Comparison of ENCODE assay signal across 1 cellular context in the genomic region with DNA sequence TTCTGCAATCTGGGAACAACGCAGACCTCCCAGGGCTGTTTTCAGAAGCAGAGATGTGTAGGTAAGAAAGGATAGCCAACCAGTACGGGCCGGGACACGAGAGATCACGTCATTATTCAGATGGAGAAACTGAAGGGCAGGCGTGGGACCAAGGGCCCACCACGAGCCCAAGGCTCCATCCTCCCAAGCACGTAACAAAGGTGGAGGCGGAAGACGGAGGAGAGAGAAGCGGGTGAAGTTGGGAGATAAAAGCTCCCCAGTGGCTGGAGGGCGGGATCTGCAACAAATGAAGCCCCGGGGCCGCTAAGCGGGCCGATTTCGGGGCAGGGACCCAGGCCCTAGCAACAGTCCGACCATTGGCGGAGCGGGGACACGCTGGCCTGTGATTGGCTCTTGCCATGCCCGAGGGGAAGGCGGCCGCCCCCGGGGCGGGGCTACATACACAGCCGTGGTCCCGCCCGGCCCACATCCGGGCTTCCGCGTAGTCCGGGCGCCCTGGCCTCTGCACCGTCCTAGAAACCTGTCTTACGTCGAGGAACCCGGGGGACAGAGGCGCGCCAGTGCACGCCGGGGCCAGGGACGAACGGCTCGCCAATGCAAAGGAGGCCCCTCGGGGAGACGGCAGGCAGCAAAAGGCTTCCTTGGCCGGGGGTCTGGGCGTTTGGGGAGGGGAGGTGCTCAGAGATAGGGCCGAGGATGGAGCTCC.
TF ChIP-seq lines count a peak whose summit lies in the region.

No MANE protein-coding gene starts in this region.

TF ChIP-seq in HepG2, 621 proteins besides CTCF, POLR2A, EP300 and RAD21 (continued from another document and continues in another):
- no peak for TF ChIP-seq ZNF354B (CRISPR knock-in tag; IDR thresholded peaks at IDR 0.05)
- TF ChIP-seq ZMYM4 (CRISPR knock-in tag; IDR thresholded peaks at IDR 0.05), result peak; percentile 21; the same call in 1 of the 2 replicates
- no peak; the same call in 1 of the 2 replicates for TF ChIP-seq TOE1 (CRISPR knock-in tag; IDR thresholded peaks at IDR 0.05)
- TF ChIP-seq, protein P1, sequence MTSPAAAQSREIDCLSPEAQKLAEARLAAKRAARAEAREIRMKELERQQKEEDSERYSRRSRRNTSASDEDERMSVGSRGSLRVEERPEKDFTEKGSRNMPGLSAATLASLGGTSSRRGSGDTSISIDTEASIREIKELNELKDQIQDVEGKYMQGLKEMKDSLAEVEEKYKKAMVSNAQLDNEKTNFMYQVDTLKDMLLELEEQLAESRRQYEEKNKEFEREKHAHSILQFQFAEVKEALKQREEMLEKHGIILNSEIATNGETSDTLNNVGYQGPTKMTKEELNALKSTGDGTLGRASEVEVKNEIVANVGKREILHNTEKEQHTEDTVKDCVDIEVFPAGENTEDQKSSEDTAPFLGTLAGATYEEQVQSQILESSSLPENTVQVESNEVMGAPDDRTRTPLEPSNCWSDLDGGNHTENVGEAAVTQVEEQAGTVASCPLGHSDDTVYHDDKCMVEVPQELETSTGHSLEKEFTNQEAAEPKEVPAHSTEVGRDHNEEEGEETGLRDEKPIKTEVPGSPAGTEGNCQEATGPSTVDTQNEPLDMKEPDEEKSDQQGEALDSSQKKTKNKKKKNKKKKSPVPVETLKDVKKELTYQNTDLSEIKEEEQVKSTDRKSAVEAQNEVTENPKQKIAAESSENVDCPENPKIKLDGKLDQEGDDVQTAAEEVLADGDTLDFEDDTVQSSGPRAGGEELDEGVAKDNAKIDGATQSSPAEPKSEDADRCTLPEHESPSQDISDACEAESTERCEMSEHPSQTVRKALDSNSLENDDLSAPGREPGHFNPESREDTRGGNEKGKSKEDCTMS (CRISPR knock-in tag; conservative IDR thresholded peaks at IDR 0.05), result no peak
- TF ChIP-seq, protein P2, sequence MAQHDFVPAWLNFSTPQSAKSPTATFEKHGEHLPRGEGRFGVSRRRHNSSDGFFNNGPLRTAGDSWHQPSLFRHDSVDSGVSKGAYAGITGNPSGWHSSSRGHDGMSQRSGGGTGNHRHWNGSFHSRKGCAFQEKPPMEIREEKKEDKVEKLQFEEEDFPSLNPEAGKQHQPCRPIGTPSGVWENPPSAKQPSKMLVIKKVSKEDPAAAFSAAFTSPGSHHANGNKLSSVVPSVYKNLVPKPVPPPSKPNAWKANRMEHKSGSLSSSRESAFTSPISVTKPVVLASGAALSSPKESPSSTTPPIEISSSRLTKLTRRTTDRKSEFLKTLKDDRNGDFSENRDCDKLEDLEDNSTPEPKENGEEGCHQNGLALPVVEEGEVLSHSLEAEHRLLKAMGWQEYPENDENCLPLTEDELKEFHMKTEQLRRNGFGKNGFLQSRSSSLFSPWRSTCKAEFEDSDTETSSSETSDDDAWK (CRISPR knock-in tag; IDR thresholded peaks at IDR 0.05), result no peak
- TF ChIP-seq, protein P3, sequence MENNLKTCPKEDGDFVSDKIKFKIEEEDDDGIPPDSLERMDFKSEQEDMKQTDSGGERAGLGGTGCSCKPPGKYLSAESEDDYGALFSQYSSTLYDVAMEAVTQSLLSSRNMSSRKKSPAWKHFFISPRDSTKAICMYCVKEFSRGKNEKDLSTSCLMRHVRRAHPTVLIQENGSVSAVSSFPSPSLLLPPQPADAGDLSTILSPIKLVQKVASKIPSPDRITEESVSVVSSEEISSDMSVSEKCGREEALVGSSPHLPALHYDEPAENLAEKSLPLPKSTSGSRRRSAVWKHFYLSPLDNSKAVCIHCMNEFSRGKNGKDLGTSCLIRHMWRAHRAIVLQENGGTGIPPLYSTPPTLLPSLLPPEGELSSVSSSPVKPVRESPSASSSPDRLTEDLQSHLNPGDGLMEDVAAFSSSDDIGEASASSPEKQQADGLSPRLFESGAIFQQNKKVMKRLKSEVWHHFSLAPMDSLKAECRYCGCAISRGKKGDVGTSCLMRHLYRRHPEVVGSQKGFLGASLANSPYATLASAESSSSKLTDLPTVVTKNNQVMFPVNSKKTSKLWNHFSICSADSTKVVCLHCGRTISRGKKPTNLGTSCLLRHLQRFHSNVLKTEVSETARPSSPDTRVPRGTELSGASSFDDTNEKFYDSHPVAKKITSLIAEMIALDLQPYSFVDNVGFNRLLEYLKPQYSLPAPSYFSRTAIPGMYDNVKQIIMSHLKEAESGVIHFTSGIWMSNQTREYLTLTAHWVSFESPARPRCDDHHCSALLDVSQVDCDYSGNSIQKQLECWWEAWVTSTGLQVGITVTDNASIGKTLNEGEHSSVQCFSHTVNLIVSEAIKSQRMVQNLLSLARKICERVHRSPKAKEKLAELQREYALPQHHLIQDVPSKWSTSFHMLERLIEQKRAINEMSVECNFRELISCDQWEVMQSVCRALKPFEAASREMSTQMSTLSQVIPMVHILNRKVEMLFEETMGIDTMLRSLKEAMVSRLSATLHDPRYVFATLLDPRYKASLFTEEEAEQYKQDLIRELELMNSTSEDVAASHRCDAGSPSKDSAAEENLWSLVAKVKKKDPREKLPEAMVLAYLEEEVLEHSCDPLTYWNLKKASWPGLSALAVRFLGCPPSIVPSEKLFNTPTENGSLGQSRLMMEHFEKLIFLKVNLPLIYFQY (CRISPR knock-in tag; IDR thresholded peaks at IDR 0.05; ENCODE audit: borderline replicate concordance), result peak; percentile 97
- TF ChIP-seq, protein P4, sequence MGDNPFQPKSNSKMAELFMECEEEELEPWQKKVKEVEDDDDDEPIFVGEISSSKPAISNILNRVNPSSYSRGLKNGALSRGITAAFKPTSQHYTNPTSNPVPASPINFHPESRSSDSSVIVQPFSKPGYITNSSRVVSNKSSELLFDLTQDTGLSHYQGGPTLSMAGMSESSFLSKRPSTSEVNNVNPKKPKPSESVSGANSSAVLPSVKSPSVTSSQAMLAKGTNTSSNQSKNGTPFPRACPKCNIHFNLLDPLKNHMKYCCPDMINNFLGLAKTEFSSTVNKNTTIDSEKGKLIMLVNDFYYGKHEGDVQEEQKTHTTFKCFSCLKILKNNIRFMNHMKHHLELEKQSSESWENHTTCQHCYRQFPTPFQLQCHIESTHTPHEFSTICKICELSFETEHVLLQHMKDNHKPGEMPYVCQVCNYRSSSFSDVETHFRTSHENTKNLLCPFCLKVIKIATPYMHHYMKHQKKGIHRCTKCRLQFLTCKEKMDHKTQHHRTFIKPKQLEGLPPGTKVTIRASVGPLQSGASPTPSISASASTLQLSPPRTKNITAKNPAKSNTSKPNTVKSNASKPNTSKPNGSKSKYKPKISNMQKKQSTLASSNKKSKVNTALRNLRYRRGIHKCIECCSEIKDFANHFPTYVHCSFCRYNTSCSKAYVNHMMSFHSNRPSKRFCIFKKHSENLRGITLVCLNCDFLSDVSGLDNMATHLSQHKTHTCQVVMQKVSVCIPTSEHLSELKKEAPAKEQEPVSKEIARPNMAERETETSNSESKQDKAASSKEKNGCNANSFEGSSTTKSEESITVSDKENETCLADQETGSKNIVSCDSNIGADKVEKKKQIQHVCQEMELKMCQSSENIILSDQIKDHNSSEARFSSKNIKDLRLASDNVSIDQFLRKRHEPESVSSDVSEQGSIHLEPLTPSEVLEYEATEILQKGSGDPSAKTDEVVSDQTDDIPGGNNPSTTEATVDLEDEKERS (CRISPR knock-in tag; IDR thresholded peaks at IDR 0.05), result 0 out of 2 replicates have a peak, but pooled peaks have one; percentile 48
- TF ChIP-seq ZNF879 (CRISPR knock-in tag; IDR thresholded peaks at IDR 0.05), result no peak
- TF ChIP-seq, protein P5, sequence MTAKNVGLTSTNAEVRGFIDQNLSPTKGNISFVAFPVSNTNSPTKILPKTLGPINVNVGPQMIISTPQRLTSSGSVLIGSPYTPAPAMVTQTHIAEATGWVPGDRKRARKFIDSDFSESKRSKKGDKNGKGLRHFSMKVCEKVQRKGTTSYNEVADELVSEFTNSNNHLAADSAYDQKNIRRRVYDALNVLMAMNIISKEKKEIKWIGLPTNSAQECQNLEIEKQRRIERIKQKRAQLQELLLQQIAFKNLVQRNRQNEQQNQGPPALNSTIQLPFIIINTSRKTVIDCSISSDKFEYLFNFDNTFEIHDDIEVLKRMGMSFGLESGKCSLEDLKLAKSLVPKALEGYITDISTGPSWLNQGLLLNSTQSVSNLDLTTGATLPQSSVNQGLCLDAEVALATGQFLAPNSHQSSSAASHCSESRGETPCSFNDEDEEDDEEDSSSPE (CRISPR knock-in tag; IDR thresholded peaks at IDR 0.05), result 0 out of 2 replicates have a peak, but pooled peaks have one; percentile 35
- no peak for TF ChIP-seq REL (CRISPR knock-in tag; conservative IDR thresholded peaks at IDR 0.05)
- no peak for TF ChIP-seq SP1 (IDR thresholded peaks at IDR 0.05)
- peak; percentile 57; the same call in 1 of the 2 replicates for TF ChIP-seq SP1 (CRISPR knock-in tag; IDR thresholded peaks at IDR 0.05)
- TF ChIP-seq, protein P6, sequence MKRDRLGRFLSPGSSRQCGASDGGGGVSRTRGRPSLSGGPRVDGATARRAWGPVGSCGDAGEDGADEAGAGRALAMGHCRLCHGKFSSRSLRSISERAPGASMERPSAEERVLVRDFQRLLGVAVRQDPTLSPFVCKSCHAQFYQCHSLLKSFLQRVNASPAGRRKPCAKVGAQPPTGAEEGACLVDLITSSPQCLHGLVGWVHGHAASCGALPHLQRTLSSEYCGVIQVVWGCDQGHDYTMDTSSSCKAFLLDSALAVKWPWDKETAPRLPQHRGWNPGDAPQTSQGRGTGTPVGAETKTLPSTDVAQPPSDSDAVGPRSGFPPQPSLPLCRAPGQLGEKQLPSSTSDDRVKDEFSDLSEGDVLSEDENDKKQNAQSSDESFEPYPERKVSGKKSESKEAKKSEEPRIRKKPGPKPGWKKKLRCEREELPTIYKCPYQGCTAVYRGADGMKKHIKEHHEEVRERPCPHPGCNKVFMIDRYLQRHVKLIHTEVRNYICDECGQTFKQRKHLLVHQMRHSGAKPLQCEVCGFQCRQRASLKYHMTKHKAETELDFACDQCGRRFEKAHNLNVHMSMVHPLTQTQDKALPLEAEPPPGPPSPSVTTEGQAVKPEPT (CRISPR knock-in tag; IDR thresholded peaks at IDR 0.05; ENCODE audit: low read depth), result 0 out of 2 replicates have a peak, but pooled peaks have one; percentile 54
- peak; percentile 50 for TF ChIP-seq SP2 (CRISPR knock-in tag; IDR thresholded peaks at IDR 0.05)
- TF ChIP-seq HDAC1 (CRISPR knock-in tag; IDR thresholded peaks at IDR 0.05), result peak; percentile 77; the same call in 1 of the 2 replicates
- peak; percentile 79; the same call in 1 of the 2 replicates for TF ChIP-seq GABPB1 (CRISPR knock-in tag; IDR thresholded peaks at IDR 0.05)
- peak; percentile 70; the same call in 1 of the 2 replicates for TF ChIP-seq ZNF703 (CRISPR knock-in tag; IDR thresholded peaks at IDR 0.05; ENCODE audit: borderline replicate concordance)
- peak; percentile 39 for TF ChIP-seq HDAC2 (CRISPR knock-in tag; IDR thresholded peaks at IDR 0.05)
- TF ChIP-seq, protein P7, sequence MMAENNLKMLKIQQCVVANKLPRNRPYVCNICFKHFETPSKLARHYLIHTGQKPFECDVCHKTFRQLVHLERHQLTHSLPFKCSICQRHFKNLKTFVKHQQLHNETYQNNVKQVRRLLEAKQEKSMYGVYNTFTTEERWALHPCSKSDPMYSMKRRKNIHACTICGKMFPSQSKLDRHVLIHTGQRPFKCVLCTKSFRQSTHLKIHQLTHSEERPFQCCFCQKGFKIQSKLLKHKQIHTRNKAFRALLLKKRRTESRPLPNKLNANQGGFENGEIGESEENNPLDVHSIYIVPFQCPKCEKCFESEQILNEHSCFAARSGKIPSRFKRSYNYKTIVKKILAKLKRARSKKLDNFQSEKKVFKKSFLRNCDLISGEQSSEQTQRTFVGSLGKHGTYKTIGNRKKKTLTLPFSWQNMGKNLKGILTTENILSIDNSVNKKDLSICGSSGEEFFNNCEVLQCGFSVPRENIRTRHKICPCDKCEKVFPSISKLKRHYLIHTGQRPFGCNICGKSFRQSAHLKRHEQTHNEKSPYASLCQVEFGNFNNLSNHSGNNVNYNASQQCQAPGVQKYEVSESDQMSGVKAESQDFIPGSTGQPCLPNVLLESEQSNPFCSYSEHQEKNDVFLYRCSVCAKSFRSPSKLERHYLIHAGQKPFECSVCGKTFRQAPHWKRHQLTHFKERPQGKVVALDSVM (CRISPR knock-in tag; IDR thresholded peaks at IDR 0.05), result peak; percentile 49; the same call in 1 of the 2 replicates
- TF ChIP-seq, protein P8, sequence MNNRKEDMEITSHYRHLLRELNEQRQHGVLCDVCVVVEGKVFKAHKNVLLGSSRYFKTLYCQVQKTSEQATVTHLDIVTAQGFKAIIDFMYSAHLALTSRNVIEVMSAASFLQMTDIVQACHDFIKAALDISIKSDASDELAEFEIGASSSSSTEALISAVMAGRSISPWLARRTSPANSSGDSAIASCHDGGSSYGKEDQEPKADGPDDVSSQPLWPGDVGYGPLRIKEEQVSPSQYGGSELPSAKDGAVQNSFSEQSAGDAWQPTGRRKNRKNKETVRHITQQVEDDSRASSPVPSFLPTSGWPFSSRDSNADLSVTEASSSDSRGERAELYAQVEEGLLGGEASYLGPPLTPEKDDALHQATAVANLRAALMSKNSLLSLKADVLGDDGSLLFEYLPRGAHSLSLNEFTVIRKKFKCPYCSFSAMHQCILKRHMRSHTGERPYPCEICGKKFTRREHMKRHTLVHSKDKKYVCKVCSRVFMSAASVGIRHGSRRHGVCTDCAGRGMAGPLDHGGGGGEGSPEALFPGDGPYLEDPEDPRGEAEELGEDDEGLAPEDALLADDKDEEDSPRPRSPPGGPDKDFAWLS (CRISPR knock-in tag; IDR thresholded peaks at IDR 0.05; ENCODE audit: borderline replicate concordance), result 0 out of 2 replicates have a peak, but pooled peaks have one; percentile 32
- TF ChIP-seq PHF21A (CRISPR knock-in tag; IDR thresholded peaks at IDR 0.05), result peak; percentile 66
- TF ChIP-seq ZNF44 (CRISPR knock-in tag; IDR thresholded peaks at IDR 0.05), result no peak
- TF ChIP-seq, protein P9, sequence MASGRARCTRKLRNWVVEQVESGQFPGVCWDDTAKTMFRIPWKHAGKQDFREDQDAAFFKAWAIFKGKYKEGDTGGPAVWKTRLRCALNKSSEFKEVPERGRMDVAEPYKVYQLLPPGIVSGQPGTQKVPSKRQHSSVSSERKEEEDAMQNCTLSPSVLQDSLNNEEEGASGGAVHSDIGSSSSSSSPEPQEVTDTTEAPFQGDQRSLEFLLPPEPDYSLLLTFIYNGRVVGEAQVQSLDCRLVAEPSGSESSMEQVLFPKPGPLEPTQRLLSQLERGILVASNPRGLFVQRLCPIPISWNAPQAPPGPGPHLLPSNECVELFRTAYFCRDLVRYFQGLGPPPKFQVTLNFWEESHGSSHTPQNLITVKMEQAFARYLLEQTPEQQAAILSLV (CRISPR knock-in tag; IDR thresholded peaks at IDR 0.05; ENCODE audit: borderline replicate concordance), result peak; percentile 33; the same call in 1 of the 2 replicates
- TF ChIP-seq NR2F6 (IDR thresholded peaks at IDR 0.05), result no peak
- peak; percentile 4; the same call in 1 of the 2 replicates for TF ChIP-seq NR2F6 (CRISPR knock-in tag; IDR thresholded peaks at IDR 0.05)
- 0 out of 2 replicates have a peak, but pooled peaks have one; percentile 36 for TF ChIP-seq PAWR (CRISPR knock-in tag; IDR thresholded peaks at IDR 0.05; ENCODE audit: borderline replicate concordance)
- peak; percentile 90; the same call in 1 of the 2 replicates for TF ChIP-seq ZNF619 (CRISPR knock-in tag; IDR thresholded peaks at IDR 0.05)
- TF ChIP-seq HNRNPLL (IDR thresholded peaks at IDR 0.05; ENCODE audit: low read depth, low read length, poor library complexity, severe bottlenecking), result peak; percentile 75
- TF ChIP-seq ZNF383 (CRISPR knock-in tag; IDR thresholded peaks at IDR 0.05; ENCODE audit: borderline replicate concordance), result no peak
- 0 out of 2 replicates have a peak, but pooled peaks have one; percentile 11 for TF ChIP-seq ZNF335 (CRISPR knock-in tag; IDR thresholded peaks at IDR 0.05)
- TF ChIP-seq GPN1 (CRISPR knock-in tag; IDR thresholded peaks at IDR 0.05; ENCODE audit: borderline replicate concordance), result 0 out of 2 replicates have a peak, but pooled peaks have one; percentile 27
- no peak for TF ChIP-seq SCMH1 (CRISPR knock-in tag; IDR thresholded peaks at IDR 0.05; ENCODE audit: borderline replicate concordance)
